8 cellular contexts compared by ENCODE assay signal in the genomic region with DNA sequence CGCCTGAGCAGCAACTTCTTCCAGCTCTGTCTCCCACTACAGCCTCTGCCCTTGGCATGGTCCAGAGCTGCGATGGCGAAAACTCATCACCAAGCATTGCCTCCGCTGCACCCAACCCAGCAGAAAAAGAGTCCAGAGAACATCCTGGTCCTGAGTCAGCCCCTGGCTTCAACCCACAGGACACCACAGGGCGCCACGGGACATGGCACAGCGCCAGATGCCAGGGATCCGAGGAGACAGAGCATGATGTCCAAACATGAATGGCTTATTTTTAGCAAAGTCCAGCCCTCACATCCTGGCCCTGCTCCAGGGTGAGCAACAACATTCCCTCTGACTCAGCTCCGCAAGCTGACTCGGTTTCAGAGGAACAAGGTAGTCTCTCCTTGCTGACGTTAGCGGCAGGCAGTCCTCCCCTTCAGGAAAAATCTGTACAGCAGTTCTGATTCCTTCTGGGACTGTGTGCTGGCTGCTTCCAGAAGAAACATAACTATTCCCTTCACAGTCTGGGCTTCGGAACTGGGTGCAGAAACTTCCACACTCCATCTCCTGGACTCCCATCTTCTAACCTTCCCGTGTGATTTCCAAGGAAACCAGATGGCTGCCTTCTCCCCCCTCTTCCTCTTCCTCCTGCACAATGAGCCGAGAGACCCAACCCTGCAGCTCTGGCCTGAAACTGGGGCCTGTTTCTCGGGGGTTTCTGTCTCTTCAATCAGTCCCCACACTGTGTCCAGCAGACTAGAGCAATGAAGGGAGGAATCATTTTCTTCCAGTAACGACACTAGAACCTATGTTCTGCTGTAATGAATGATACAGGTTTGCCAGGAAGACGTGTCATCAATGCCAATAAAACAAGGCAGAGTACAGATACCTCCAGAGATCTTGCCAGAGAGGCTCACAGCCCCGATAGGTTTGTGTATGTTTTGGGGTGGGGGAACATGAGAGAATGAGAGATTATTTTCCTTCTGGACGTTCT.
DNase-seq lines count a peak whose midpoint lies in the region; ATAC-seq and TF ChIP-seq lines count a peak whose summit lies in the region.

No MANE protein-coding gene starts in this region.

- H3K9me3 Mint-ChIP-seq in activated T-helper 1 cell treated with anti-CD3 and anti-CD28 coated beads, Interleukin-12 subunit alpha, Interleukin-12 subunit beta, Interleukin-2, Interleukin-4 antibody, amounts not matched to agents 30 ng/mL and 10 ng/mL and 1 ng/mL, durations not matched to agents 14 hours and 24 hours and 36 hours: no peaks in the 10 kb centered on the region
- H3K9me3 Mint-ChIP-seq in stimulated activated naive CD8-positive, alpha-beta T cell treated with anti-CD3 and anti-CD28 coated beads, Interleukin-15, amount 100 ng/mL, for 72 hours: no peaks in the 10 kb centered on the region

- no peaks in the 10 kb centered on the region for H3K27me3 Mint-ChIP-seq in activated T-helper 1 cell treated with anti-CD3 and anti-CD28 coated beads, Interleukin-12 subunit alpha, Interleukin-12 subunit beta, Interleukin-2, Interleukin-4 antibody, amounts not matched to agents 30 ng/mL and 10 ng/mL and 1 ng/mL, durations not matched to agents 14 hours and 24 hours and 36 hours (ENCODE audit: insufficient read depth)
- no peaks in the 10 kb centered on the region for H3K27me3 Mint-ChIP-seq in stimulated activated naive CD8-positive, alpha-beta T cell treated with anti-CD3 and anti-CD28 coated beads, Interleukin-15, amount 100 ng/mL, for 72 hours

- DNase-seq in DMS79 (lab: John Stamatoyannopoulos, UW): peak; percentile 56
- peak; percentile 100 for DNase-seq in epithelial cell of esophagus (ENCODE audit: low read depth)
- peak; percentile 98 for DNase-seq in mucosa of gallbladder (ENCODE audit: low spot score)
- DNase-seq in activated T-helper 1 cell treated with anti-CD3 and anti-CD28 coated beads, Interleukin-12 subunit alpha, Interleukin-12 subunit beta, Interleukin-2, Interleukin-4 antibody, amounts not matched to agents 30 ng/mL and 10 ng/mL and 1 ng/mL, durations not matched to agents 14 hours and 24 hours and 36 hours (ENCODE audit: low spot score): no peak
- no peak for DNase-seq in stimulated activated naive CD8-positive, alpha-beta T cell treated with anti-CD3 and anti-CD28 coated beads, Interleukin-15, amount 100 ng/mL, for 72 hours

- H3K4me3 ChIP-seq in epithelial cell of esophagus (ENCODE audit: low read length): no peak overlapping the region

- intact Hi-C loops in activated T-helper 1 cell treated with anti-CD3 and anti-CD28 coated beads, Interleukin-12 subunit alpha, Interleukin-12 subunit beta, Interleukin-2, Interleukin-4 antibody, amounts not matched to agents 30 ng/mL and 10 ng/mL and 1 ng/mL, durations not matched to agents 14 hours and 24 hours and 36 hours (cut with micrococcal nuclease): no loop called here

- no peak overlapping the region for H3K4me3 Mint-ChIP-seq in activated T-helper 1 cell treated with anti-CD3 and anti-CD28 coated beads, Interleukin-12 subunit alpha, Interleukin-12 subunit beta, Interleukin-2, Interleukin-4 antibody, amounts not matched to agents 30 ng/mL and 10 ng/mL and 1 ng/mL, durations not matched to agents 14 hours and 24 hours and 36 hours
- H3K4me3 Mint-ChIP-seq in stimulated activated naive CD8-positive, alpha-beta T cell treated with anti-CD3 and anti-CD28 coated beads, Interleukin-15, amount 100 ng/mL, for 72 hours: no peak overlapping the region

- ATAC-seq in HG03025 (IDR thresholded peaks at IDR 0.05; ENCODE audit: low FRiP score, unreplicated experiment): no peak
- ATAC-seq in HG03565 (IDR thresholded peaks at IDR 0.05; ENCODE audit: unreplicated experiment): no peak
- no peak for ATAC-seq in stimulated activated naive CD8-positive, alpha-beta T cell treated with anti-CD3 and anti-CD28 coated beads, Interleukin-15, amount 100 ng/mL, for 72 hours

- no peak for TF ChIP-seq CTCF in epithelial cell of esophagus (IDR thresholded peaks at IDR 0.05; ENCODE audit: insufficient read depth, low read depth, low read length, missing control alignments)

- H3K36me3 Mint-ChIP-seq in activated T-helper 1 cell treated with anti-CD3 and anti-CD28 coated beads, Interleukin-12 subunit alpha, Interleukin-12 subunit beta, Interleukin-2, Interleukin-4 antibody, amounts not matched to agents 30 ng/mL and 10 ng/mL and 1 ng/mL, durations not matched to agents 14 hours and 24 hours and 36 hours (ENCODE audit: low read depth): no peaks in the 10 kb centered on the region

- no peak overlapping the region for H3K27ac Mint-ChIP-seq in activated T-helper 1 cell treated with anti-CD3 and anti-CD28 coated beads, Interleukin-12 subunit alpha, Interleukin-12 subunit beta, Interleukin-2, Interleukin-4 antibody, amounts not matched to agents 30 ng/mL and 10 ng/mL and 1 ng/mL, durations not matched to agents 14 hours and 24 hours and 36 hours
- no peak overlapping the region for H3K27ac Mint-ChIP-seq in stimulated activated naive CD8-positive, alpha-beta T cell treated with anti-CD3 and anti-CD28 coated beads, Interleukin-15, amount 100 ng/mL, for 72 hours

- peaks cover 39% of the 10 kb centered on the region for H3K4me1 Mint-ChIP-seq in activated T-helper 1 cell treated with anti-CD3 and anti-CD28 coated beads, Interleukin-12 subunit alpha, Interleukin-12 subunit beta, Interleukin-2, Interleukin-4 antibody, amounts not matched to agents 30 ng/mL and 10 ng/mL and 1 ng/mL, durations not matched to agents 14 hours and 24 hours and 36 hours (ENCODE audit: low read depth)
- peaks cover 38% of the 10 kb centered on the region for H3K4me1 Mint-ChIP-seq in stimulated activated naive CD8-positive, alpha-beta T cell treated with anti-CD3 and anti-CD28 coated beads, Interleukin-15, amount 100 ng/mL, for 72 hours

TF ChIP-seq in PFSK-1, 5 proteins besides CTCF, POLR2A, EP300 and RAD21:
- TF ChIP-seq, protein P1, sequence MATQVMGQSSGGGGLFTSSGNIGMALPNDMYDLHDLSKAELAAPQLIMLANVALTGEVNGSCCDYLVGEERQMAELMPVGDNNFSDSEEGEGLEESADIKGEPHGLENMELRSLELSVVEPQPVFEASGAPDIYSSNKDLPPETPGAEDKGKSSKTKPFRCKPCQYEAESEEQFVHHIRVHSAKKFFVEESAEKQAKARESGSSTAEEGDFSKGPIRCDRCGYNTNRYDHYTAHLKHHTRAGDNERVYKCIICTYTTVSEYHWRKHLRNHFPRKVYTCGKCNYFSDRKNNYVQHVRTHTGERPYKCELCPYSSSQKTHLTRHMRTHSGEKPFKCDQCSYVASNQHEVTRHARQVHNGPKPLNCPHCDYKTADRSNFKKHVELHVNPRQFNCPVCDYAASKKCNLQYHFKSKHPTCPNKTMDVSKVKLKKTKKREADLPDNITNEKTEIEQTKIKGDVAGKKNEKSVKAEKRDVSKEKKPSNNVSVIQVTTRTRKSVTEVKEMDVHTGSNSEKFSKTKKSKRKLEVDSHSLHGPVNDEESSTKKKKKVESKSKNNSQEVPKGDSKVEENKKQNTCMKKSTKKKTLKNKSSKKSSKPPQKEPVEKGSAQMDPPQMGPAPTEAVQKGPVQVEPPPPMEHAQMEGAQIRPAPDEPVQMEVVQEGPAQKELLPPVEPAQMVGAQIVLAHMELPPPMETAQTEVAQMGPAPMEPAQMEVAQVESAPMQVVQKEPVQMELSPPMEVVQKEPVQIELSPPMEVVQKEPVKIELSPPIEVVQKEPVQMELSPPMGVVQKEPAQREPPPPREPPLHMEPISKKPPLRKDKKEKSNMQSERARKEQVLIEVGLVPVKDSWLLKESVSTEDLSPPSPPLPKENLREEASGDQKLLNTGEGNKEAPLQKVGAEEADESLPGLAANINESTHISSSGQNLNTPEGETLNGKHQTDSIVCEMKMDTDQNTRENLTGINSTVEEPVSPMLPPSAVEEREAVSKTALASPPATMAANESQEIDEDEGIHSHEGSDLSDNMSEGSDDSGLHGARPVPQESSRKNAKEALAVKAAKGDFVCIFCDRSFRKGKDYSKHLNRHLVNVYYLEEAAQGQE (IDR thresholded peaks at IDR 0.05; ENCODE audit: insufficient read depth in 1 of 2, low read depth in 2 of 2, low read length in 2 of 2): 0 out of 4 replicates have a peak, but pooled peaks of 1 of the 2 experiments have one; percentile 49
- TF ChIP-seq TAF1 (IDR thresholded peaks at IDR 0.05; ENCODE audit: borderline replicate concordance, insufficient read depth, low read length) (peak; percentile 34; the same call in 1 of the 2 replicates), SIN3A (IDR thresholded peaks at IDR 0.05; ENCODE audit: borderline replicate concordance, insufficient read depth, low read length) (peak; percentile 88; the same call in 1 of the 2 replicates), POLR2AphosphoS5 (IDR thresholded peaks at IDR 0.05; ENCODE audit: low read depth, low read length) (0 out of 2 replicates have a peak, but pooled peaks have one; percentile 37), FOXP2 (optimal IDR thresholded peaks at IDR 0.05; ENCODE audit: borderline replicate concordance, extremely low read depth, extremely low read length, insufficient read depth) (peak; percentile 59)

Comparison
In these comparisons a context has a peak if more than half of its experiments do, and no peak if none do; other contexts are left out.
1. DNase-seq: peak in DMS79 (single experiment), epithelial cell of esophagus (single experiment) and mucosa of gallbladder (single experiment); none in activated T-helper 1 cell treated with anti-CD3 and anti-CD28 coated beads, Interleukin-12 subunit alpha, Interleukin-12 subunit beta, Interleukin-2, Interleukin-4 antibody, amounts not matched to agents 30 ng/mL and 10 ng/mL and 1 ng/mL, durations not matched to agents 14 hours and 24 hours and 36 hours (single experiment) and stimulated activated naive CD8-positive, alpha-beta T cell treated with anti-CD3 and anti-CD28 coated beads, Interleukin-15, amount 100 ng/mL, for 72 hours (0 of 2).